20 cellular contexts compared by ENCODE assay signal in the genomic region with DNA sequence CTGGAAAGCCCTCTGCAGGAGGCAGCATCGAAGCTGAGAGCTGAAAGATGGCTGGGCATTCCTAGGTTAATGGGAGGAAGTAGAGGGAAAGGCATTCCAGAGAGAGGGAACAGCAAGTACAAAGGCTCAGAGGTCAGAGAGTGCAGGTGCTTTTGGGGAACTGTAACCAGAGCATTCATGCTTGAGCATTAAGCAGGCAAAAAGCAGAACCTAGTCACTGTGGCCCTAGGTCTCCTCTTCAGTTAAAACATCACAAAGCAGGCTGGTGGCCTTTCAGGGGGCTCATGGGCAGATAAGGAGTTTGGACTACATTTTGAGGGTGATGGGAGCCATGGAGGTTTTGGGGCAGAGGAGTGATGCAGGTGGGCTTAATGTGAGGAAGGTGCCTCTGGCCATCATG. TPM values are rescaled to one million over a fixed set of nuclear protein-coding genes. Genes with fewer than 3 reads are reported as not detected.
"Had no signal": no experiment of that assay in that cellular context is flagged by ENCODE, and none has a peak within 500 bp of the region (broad histone marks: within the 10 kb centered on the region; RNA-seq: fewer than 3 reads in every experiment).

No MANE protein-coding gene starts in this region.

- H3K27ac Mint-ChIP-seq: activated B cell treated with CpG ODN at 0.5 μM for 24 hours; activated CD8-positive, alpha-beta T cell treated with anti-CD3 and anti-CD28 coated beads for 36 hours; activated naive CD8-positive, alpha-beta T cell treated with anti-CD3 and anti-CD28 coated beads, Interleukin-2, amount 10 ng/mL, durations not matched to agents 7 days and 5 days; activated T-helper 17 cell treated with anti-CD3 and anti-CD28 coated beads, Interleukin-2, amount 50 U/mL, for 72 hours; natural killer cell treated with Interleukin-12 subunit alpha and Interleukin-12 subunit beta and Interleukin-15 and Interleukin-18, amount 100 ng/mL, for 72 hours had no signal

- DNase-seq: activated B cell treated with CpG ODN at 0.5 μM for 24 hours; activated CD4-positive, alpha-beta T cell treated with anti-CD3 and anti-CD28 coated beads for 4 hours; activated CD8-positive, alpha-beta T cell treated with anti-CD3 and anti-CD28 coated beads for 36 hours; activated naive CD4-positive, alpha-beta T cell; activated naive CD8-positive, alpha-beta T cell treated with anti-CD3 and anti-CD28 coated beads, Interleukin-2, amount 10 ng/mL, durations not matched to agents 7 days and 5 days; activated T-cell treated with anti-CD3 and anti-CD28 coated beads, Interleukin-2, amount 50 U/mL, for 1 hour; amygdala; dorsolateral prefrontal cortex; head of caudate nucleus; kidney; occipital lobe; posterior cingulate gyrus; stimulated activated CD4-positive, alpha-beta T cell treated with anti-CD3 and anti-CD28 coated beads, Interleukin-12 subunit alpha, Interleukin-12 subunit beta, amount 100 ng/mL, for 4 hours; stimulated activated CD4-positive, alpha-beta T cell treated with anti-CD3 and anti-CD28 coated beads, Interleukin-1b, Interleukin-23, amount 100 ng/mL, for 48 hours; stimulated activated CD8-positive, alpha-beta memory T cell treated with anti-CD3 and anti-CD28 coated beads, Interleukin-4, amount 100 ng/mL, for 48 hours; stimulated activated naive CD4-positive, alpha-beta T cell treated with Interleukin-2 at 50 U/mL for 16 hours; tibial artery had no signal

- H3K36me3 Mint-ChIP-seq: activated naive CD8-positive, alpha-beta T cell treated with anti-CD3 and anti-CD28 coated beads, Interleukin-2, amount 10 ng/mL, durations not matched to agents 7 days and 5 days; natural killer cell treated with Interleukin-12 subunit alpha and Interleukin-12 subunit beta and Interleukin-15 and Interleukin-18, amount 100 ng/mL, for 72 hours had no signal

- H3K27me3 Mint-ChIP-seq: activated CD8-positive, alpha-beta T cell treated with anti-CD3 and anti-CD28 coated beads for 36 hours had no signal

- ATAC-seq: activated CD8-positive, alpha-beta T cell treated with anti-CD3 and anti-CD28 coated beads for 36 hours; activated T-helper 17 cell treated with anti-CD3 and anti-CD28 coated beads, Interleukin-2, amount 50 U/mL, for 72 hours had no signal

- H3K9me3 Mint-ChIP-seq: activated B cell treated with CpG ODN at 0.5 μM for 24 hours; activated CD8-positive, alpha-beta T cell treated with anti-CD3 and anti-CD28 coated beads for 36 hours; activated naive CD8-positive, alpha-beta T cell treated with anti-CD3 and anti-CD28 coated beads, Interleukin-2, amount 10 ng/mL, durations not matched to agents 7 days and 5 days; activated T-helper 17 cell treated with anti-CD3 and anti-CD28 coated beads, Interleukin-2, amount 50 U/mL, for 72 hours; natural killer cell treated with Interleukin-12 subunit alpha and Interleukin-12 subunit beta and Interleukin-15 and Interleukin-18, amount 100 ng/mL, for 72 hours had no signal

- H3K4me3 Mint-ChIP-seq: activated B cell treated with CpG ODN at 0.5 μM for 24 hours; activated CD8-positive, alpha-beta T cell treated with anti-CD3 and anti-CD28 coated beads for 36 hours; activated naive CD8-positive, alpha-beta T cell treated with anti-CD3 and anti-CD28 coated beads, Interleukin-2, amount 10 ng/mL, durations not matched to agents 7 days and 5 days; activated T-helper 17 cell treated with anti-CD3 and anti-CD28 coated beads, Interleukin-2, amount 50 U/mL, for 72 hours; natural killer cell treated with Interleukin-12 subunit alpha and Interleukin-12 subunit beta and Interleukin-15 and Interleukin-18, amount 100 ng/mL, for 72 hours had no signal

RNA-seq across cellular contexts. Expression of a gene that starts 55.7 kb away (rescaled TPM):
- total RNA-seq: activated B cell treated with CpG ODN at 0.5 μM for 24 hours; epithelial cell of proximal tubule; natural killer cell treated with Interleukin-12 subunit alpha and Interleukin-12 subunit beta and Interleukin-15 and Interleukin-18, amount 100 ng/mL, for 72 hours had no signal
